17 cellular contexts compared by ENCODE assay signal in genomic region chr16:67269766-67270165, GRCh38. TPM values are rescaled to one million over a fixed set of nuclear protein-coding genes. Genes with fewer than 3 reads are reported as not detected.
DNase-seq lines count a peak whose midpoint lies in the region; ATAC-seq, FAIRE-seq and TF ChIP-seq lines count a peak whose summit lies in the region.
"Had no signal": no experiment of that assay in that cellular context is flagged by ENCODE, and none has a peak within 500 bp of the region (broad histone marks: within the 10 kb centered on the region; RNA-seq: fewer than 3 reads in every experiment).

No MANE protein-coding gene starts in this region.

- WGBS in IMR-90 (ENCODE audit: extremely low coverage in 2 of 2, insufficient read length in 1 of 2), 2 experiments, result 92% methylated on average over 2 of the region's 5 CpGs; no CpG with 5 or more reads in 1 of the 2 experiments

- CTCF ChIA-PET in IMR-90 (lab: Yijun Ruan, JAX), result interaction anchor here (1.1 kb wide), 1 partner anchor 9 kb away, joined by 3 read pairs; no protein-coding TSS in a partner anchor

- TF ChIP-seq RAD21 in IMR-90 (IDR thresholded peaks at IDR 0.05; ENCODE audit: low read length), result no peak

- no peak overlapping the region for H3K4me2 ChIP-seq in IMR-90 (ENCODE audit: low read depth, low read length)

- H3K9me1 ChIP-seq in IMR-90 (ENCODE audit: insufficient read depth, low read length), result peaks cover 10% of the 10 kb centered on the region; the same call in 1 of the 2 replicates

- no peak overlapping the region for H2BK20ac ChIP-seq in IMR-90 (ENCODE audit: low read depth, low read length)

- POLR2A ChIA-PET in IMR-90 (lab: Charles Lee; ENCODE audit: unreplicated experiment), result interaction anchor here (0.6 kb wide), 1 partner anchor 112 kb away, joined by 3 read pairs; no protein-coding TSS in a partner anchor

- FAIRE-seq in bronchial epithelial cell (lab: Jason Lieb, UNC), result no peak

- intact Hi-C loops in IMR-90 (cut with micrococcal nuclease), result no loop called here
- intact Hi-C loops in left lung (cut with DNase I), result no loop called here
- intact Hi-C loops in tibial artery (cut with DNase I; ENCODE audit: low total_unique reads), result no loop called here

- H4K91ac ChIP-seq in IMR-90 (ENCODE audit: insufficient read depth, low read depth, low read length), result no peak overlapping the region

- peaks cover 7% of the 10 kb centered on the region for H3K4me1 ChIP-seq in IMR-90 (ENCODE audit: control insufficient read depth, insufficient read depth, low read length)
- peaks cover 0 to 5% of the 10 kb centered on the region in 2 donors for H3K4me1 ChIP-seq in left lung
- H3K4me1 ChIP-seq in tibial artery, result no peaks in the 10 kb centered on the region

- no peak for TF ChIP-seq CTCF in IMR-90 (conservative IDR thresholded peaks at IDR 0.05; ENCODE audit: low read depth, low read length)
- no peak for TF ChIP-seq CTCF in bronchial epithelial cell (IDR thresholded peaks at IDR 0.05; ENCODE audit: insufficient read depth, low read length, severe bottlenecking)
- no peak for TF ChIP-seq CTCF in left lung (IDR thresholded peaks at IDR 0.05)
- no peak for TF ChIP-seq CTCF in tibial artery (IDR thresholded peaks at IDR 0.05)

- H3K27ac ChIP-seq in IMR-90 (ENCODE audit: insufficient read depth, low read length) (no peak overlapping the region), left lung (no peak overlapping the region), tibial artery (no peak overlapping the region)
- H3K27ac ChIP-seq: ovary had no signal

- no peak overlapping the region for H3K9ac ChIP-seq in IMR-90 (ENCODE audit: low read depth, low read length)

- H4K20me1 ChIP-seq in IMR-90 (ENCODE audit: insufficient read depth, low read length), result no peaks in the 10 kb centered on the region

- H3K9me3 ChIP-seq in IMR-90 (ENCODE audit: control insufficient read depth, insufficient read depth, low read length) (no peaks in the 10 kb centered on the region), left lung (no peaks in the 10 kb centered on the region), tibial artery (no peaks in the 10 kb centered on the region)
- H3K9me3 ChIP-seq: ovary had no signal

- H3K14ac ChIP-seq in IMR-90 (replicated peaks; ENCODE audit: low read depth, low read length), result no peak overlapping the region

- 0 out of 2 replicates have a peak overlapping the region, but pooled peaks have one; percentile 35 for H2AK5ac ChIP-seq in IMR-90 (ENCODE audit: low read depth, low read length)

- dilution Hi-C loops in IMR-90 (cut with HindIII; ENCODE audit: low sequenced_read_pairs, unreplicated experiment), result no loop called here

- H4K8ac ChIP-seq in IMR-90 (ENCODE audit: low read depth in 2 of 2, low read length in 2 of 2), result peak overlapping the region in 1 of 2 experiments; percentile 13; a peak in 1 of 4 replicates

- H3K4me3 ChIP-seq in IMR-90 (ENCODE audit: insufficient read depth, low read depth, low read length), result no peak overlapping the region
- H3K4me3 ChIP-seq in bronchial epithelial cell (ENCODE audit: low read depth, low read length), result no peak overlapping the region
- no peak overlapping the region for H3K4me3 ChIP-seq in left lung
- no peak overlapping the region for H3K4me3 ChIP-seq in tibial artery
- H3K4me3 ChIP-seq: ovary had no signal

- peaks cover 0 to 4% of the 10 kb centered on the region in 2 experiments; a peak in 1 of 4 replicates for H3K79me1 ChIP-seq in IMR-90 (ENCODE audit: low read depth in 1 of 2, low read length in 2 of 2)

- H3K36me3 ChIP-seq in IMR-90 (ENCODE audit: control insufficient read depth, insufficient read depth, low read length) (peaks cover 6% of the 10 kb centered on the region), bronchial epithelial cell (ENCODE audit: control insufficient read depth, insufficient read depth, low read length) (no peaks in the 10 kb centered on the region), left lung (peaks cover 0 to 7% of the 10 kb centered on the region in 2 donors), tibial artery (no peaks in the 10 kb centered on the region)
- H3K36me3 ChIP-seq: ovary had no signal

- no peak overlapping the region for H2BK15ac ChIP-seq in IMR-90 (ENCODE audit: low read depth, low read length)

- no peaks in the 10 kb centered on the region for H3K27me3 ChIP-seq in IMR-90 (ENCODE audit: control insufficient read depth, insufficient read depth, low read length)
- no peaks in the 10 kb centered on the region for H3K27me3 ChIP-seq in bronchial epithelial cell (ENCODE audit: control insufficient read depth, insufficient read depth, low read length)
- H3K27me3 ChIP-seq in left lung, result no peaks in the 10 kb centered on the region
- H3K27me3 ChIP-seq in tibial artery, result peaks cover 0 to 5% of the 10 kb centered on the region in 2 donors
- H3K27me3 ChIP-seq: ovary had no signal

- no peak overlapping the region for H4K5ac ChIP-seq in IMR-90 (ENCODE audit: low read depth, low read length)

- no peak overlapping the region for H3K23ac ChIP-seq in IMR-90 (ENCODE audit: low read depth, low read length)

- no peak overlapping the region for H2BK5ac ChIP-seq in IMR-90 (ENCODE audit: low read depth, low read length, poor library complexity, severe bottlenecking)

- no TSS peak for BruUV-seq in IMR-90 (replicated peaks; lab: Mats Ljungman, UMichigan)

- peak overlapping the region; percentile 8; the same call in 1 of the 2 replicates for H2BK120ac ChIP-seq in IMR-90 (ENCODE audit: low read depth, low read length)

- no peak for ATAC-seq in IMR-90 (ENCODE audit: low read depth)
- ATAC-seq in left lung, result peak; percentile 22
- no peak for ATAC-seq in HG02759 (IDR thresholded peaks at IDR 0.05; ENCODE audit: unreplicated experiment)
- ATAC-seq: activated T-helper 17 cell treated with anti-CD3 and anti-CD28 coated beads, Interleukin-2, amount 50 U/mL, for 72 hours had no signal

- DNase-seq in AG20443 (ENCODE audit: low spot score) (peak; percentile 62), IMR-90 (no peak), bronchial epithelial cell (ENCODE audit: low read depth) (peak; percentile 46), left lung (no peak), tibial artery (no peak), OCI-M2 (lab: John Stamatoyannopoulos, UW; ENCODE audit: unreplicated experiment) (no peak)
- DNase-seq in stimulated activated CD4-positive, alpha-beta T cell treated with anti-CD3 and anti-CD28 coated beads, Interleukin-4, amount 100 ng/mL, for 4 hours, result no peak
- DNase-seq: activated CD4-positive, alpha-beta memory T cell treated with anti-CD3 and anti-CD28 coated beads for 36 hours; anterior cingulate cortex; NCI-H2029 treated with DMSO at 0.1 percent for 48 hours; SHP77 treated with DMSO at 0.1 percent for 48 hours; stimulated activated CD4-positive, alpha-beta T cell treated with anti-CD3 and anti-CD28 coated beads, Interleukin-12 subunit alpha, Interleukin-12 subunit beta, amount 100 ng/mL, for 4 hours; T1000 had no signal

- no peak for TF ChIP-seq POLR2A in IMR-90 (IDR thresholded peaks at IDR 0.05; ENCODE audit: low read depth, low read length)

- peak overlapping the region; percentile 15 for H2AK9ac ChIP-seq in IMR-90 (replicated peaks; ENCODE audit: low read depth, low read length, poor library complexity)

- no peak overlapping the region for H3K56ac ChIP-seq in IMR-90 (ENCODE audit: extremely low read depth, insufficient read depth, low read length)

- H2AFZ ChIP-seq in IMR-90 (replicated peaks; ENCODE audit: low read length, poor library complexity), result peak overlapping the region; percentile 8

- in situ Hi-C loops in IMR-90 (cut with MboI; ENCODE audit: low sequenced_read_pairs), result no loop called here

- H3K18ac ChIP-seq in IMR-90 (ENCODE audit: low read depth, low read length), result no peak overlapping the region

- H3K4ac ChIP-seq in IMR-90 (ENCODE audit: low read depth, low read length), result peak overlapping the region; percentile 24; the same call in 1 of the 2 replicates

TF ChIP-seq in IMR-90, 13 proteins besides CTCF, POLR2A, EP300 and RAD21 (continues in another document):
- no peak for TF ChIP-seq NFE2L2 (IDR thresholded peaks at IDR 0.05; ENCODE audit: low read depth, low read length)
- no peak for TF ChIP-seq CHD1 (IDR thresholded peaks at IDR 0.05; ENCODE audit: low read depth, low read length)
- TF ChIP-seq BHLHE40 (IDR thresholded peaks at IDR 0.05; ENCODE audit: low read depth, low read length), result no peak
- no peak for TF ChIP-seq MAZ (IDR thresholded peaks at IDR 0.05; ENCODE audit: borderline replicate concordance, low read depth, low read length)

RNA-seq across cellular contexts. Expression of gene PLEKHG4, which starts 9.6 kb away (rescaled TPM):
- 8.3 and 14.0 TPM in 2 replicates for total RNA-seq in IMR-90 (2012; rRNA removed)
- 50.7 and 56.8 TPM in 2 replicates for polyA plus RNA-seq in IMR-90 (2012; rRNA removed)
- 15.6 and 26.1 TPM in 2 replicates for polyA plus RNA-seq in IMR-90 (2012; cell fraction: cytosol; rRNA removed)
- polyA plus RNA-seq in IMR-90 (2012; cell fraction: nucleus; rRNA removed; ENCODE audit: low replicate concordance), result 214 and 556 TPM in 2 replicates
- total RNA-seq in bronchial epithelial cell, result 8.2 and 11.6 TPM in 2 replicates
- total RNA-seq in left lung, result 10 to 100 TPM; 24.9 to 28.5 TPM

RNA-seq across cellular contexts. Expression of gene SLC9A5, which starts 21.0 kb away (rescaled TPM):
- total RNA-seq in IMR-90 (2012; rRNA removed) (1.8 and 2.5 TPM in 2 replicates), bronchial epithelial cell (0.26 TPM in 2 replicates), left lung (1 to 10 TPM; 3.2 to 4.0 TPM)
- 5.4 and 5.7 TPM in 2 replicates for polyA plus RNA-seq in IMR-90 (2012; rRNA removed)
- polyA plus RNA-seq in IMR-90 (2012; cell fraction: cytosol; rRNA removed), result 2.5 and 4.1 TPM in 2 replicates
- polyA plus RNA-seq in IMR-90 (2012; cell fraction: nucleus; rRNA removed; ENCODE audit: low replicate concordance), result 56.1 and 64.8 TPM in 2 replicates

RNA-seq across cellular contexts. Expression of gene FHOD1, which starts 22.5 kb away (rescaled TPM):
- total RNA-seq in IMR-90 (2012; rRNA removed) (13.1 and 13.8 TPM in 2 replicates), bronchial epithelial cell (2.0 and 2.6 TPM in 2 replicates), left lung (100 to 1,000 TPM in 1 of 2 donors, 10 to 100 TPM in 1; 68.4 to 132 TPM)
- polyA plus RNA-seq in IMR-90 (2012; rRNA removed), result 64.0 and 71.4 TPM in 2 replicates
- 41.0 and 42.3 TPM in 2 replicates for polyA plus RNA-seq in IMR-90 (2012; cell fraction: cytosol; rRNA removed)
- 260 and 582 TPM in 2 replicates for polyA plus RNA-seq in IMR-90 (2012; cell fraction: nucleus; rRNA removed; ENCODE audit: low replicate concordance)

RNA-seq across cellular contexts. Expression of gene TMEM208, which starts 42.8 kb away (rescaled TPM):
- 41.7 and 65.6 TPM in 2 replicates for total RNA-seq in IMR-90 (2012; rRNA removed)
- 66.5 and 68.8 TPM in 2 replicates for polyA plus RNA-seq in IMR-90 (2012; rRNA removed)
- 73.8 and 83.8 TPM in 2 replicates for polyA plus RNA-seq in IMR-90 (2012; cell fraction: cytosol; rRNA removed)
- polyA plus RNA-seq in IMR-90 (2012; cell fraction: nucleus; rRNA removed; ENCODE audit: low replicate concordance), result 75.2 and 101 TPM in 2 replicates
- 35.1 and 56.9 TPM in 2 replicates for total RNA-seq in bronchial epithelial cell
- 10 to 100 TPM; 43.8 to 56.9 TPM for total RNA-seq in left lung

RNA-seq across cellular contexts. Expression of gene KCTD19, which starts 56.8 kb away (rescaled TPM):
- under 0.01 TPM in 1 of 2 replicates, not detected in the other for total RNA-seq in IMR-90 (2012; rRNA removed)
- polyA plus RNA-seq in IMR-90 (2012; rRNA removed), result 0.07 and 0.36 TPM in 2 replicates
- 0.14 TPM in 1 of 2 replicates, not detected in the other for polyA plus RNA-seq in IMR-90 (2012; cell fraction: cytosol; rRNA removed)
- polyA plus RNA-seq in IMR-90 (2012; cell fraction: nucleus; rRNA removed; ENCODE audit: low replicate concordance), result 0.59 and 1.5 TPM in 2 replicates
- not detected in 2 replicates for total RNA-seq in bronchial epithelial cell
- under 1 TPM in 1 of 2 donors, not detected in 1; 0.73 TPM for total RNA-seq in left lung
- total RNA-seq: B cell had no signal

Comparison
In these comparisons a context has a peak if more than half of its experiments do, and no peak if none do; other contexts are left out.
1. DNase-seq: peak in AG20443 (single experiment) and bronchial epithelial cell (single experiment); none in IMR-90 (single experiment), left lung (0 of 2), tibial artery (0 of 2), OCI-M2 (single experiment) and stimulated activated CD4-positive, alpha-beta T cell treated with anti-CD3 and anti-CD28 coated beads, Interleukin-4, amount 100 ng/mL, for 4 hours (0 of 2).